In the genomic region with DNA sequence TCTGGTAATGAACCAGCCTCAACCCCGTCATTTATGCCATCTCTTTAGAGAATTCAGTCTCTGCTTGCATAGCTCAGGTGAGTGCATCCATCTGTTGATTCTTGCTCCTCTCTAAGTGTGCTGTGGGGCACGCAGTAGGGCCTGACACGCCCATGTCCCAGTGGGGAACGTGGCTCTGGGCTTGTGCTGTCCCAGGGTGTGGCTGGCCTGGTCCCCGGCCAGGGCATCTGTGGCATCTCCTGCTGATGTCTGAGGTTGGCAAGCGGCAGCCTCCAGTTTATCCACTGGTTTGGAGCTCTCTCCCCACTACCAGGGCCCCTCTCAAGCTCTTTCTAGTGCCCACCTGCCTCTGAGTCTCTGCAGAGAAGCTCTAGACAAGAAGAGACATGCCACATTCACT, we compare ENCODE assay signal across 18 cellular contexts.
"Had no signal": no experiment of that assay in that cellular context is flagged by ENCODE, and none has a peak within 500 bp of the region (broad histone marks: within the 10 kb centered on the region; RNA-seq: fewer than 3 reads in every experiment).

No MANE protein-coding gene starts in this region.

- H3K4me3 ChIP-seq: body of pancreas, dorsolateral prefrontal cortex, gastrocnemius medialis, left lung, stomach had no signal

- H3K27ac ChIP-seq: body of pancreas, dorsolateral prefrontal cortex, gastrocnemius medialis, left lung, stomach had no signal

- H3K36me3 ChIP-seq: gastrocnemius medialis, left lung, stomach had no signal

- H3K27me3 ChIP-seq: body of pancreas, dorsolateral prefrontal cortex, gastrocnemius medialis, left lung, stomach had no signal

- H3K4me1 ChIP-seq: body of pancreas, gastrocnemius medialis, left lung, stomach had no signal

- ATAC-seq: activated CD4-positive, alpha-beta T cell treated with anti-CD3 and anti-CD28 coated beads for 36 hours; activated T-helper 17 cell treated with anti-CD3 and anti-CD28 coated beads, Interleukin-2, amount 50 U/mL, for 72 hours; body of pancreas; gastrocnemius medialis; left lung had no signal

- H3K9me3 ChIP-seq: body of pancreas, gastrocnemius medialis, left lung, stomach had no signal

- FAIRE-seq: TTC549 had no signal

- H3K4me3 Mint-ChIP-seq: activated CD4-positive, alpha-beta T cell treated with anti-CD3 and anti-CD28 coated beads for 36 hours; activated naive CD8-positive, alpha-beta T cell treated with anti-CD3 and anti-CD28 coated beads, Interleukin-2, amount 10 ng/mL, durations not matched to agents 7 days and 5 days; activated T-helper 17 cell treated with anti-CD3 and anti-CD28 coated beads, Interleukin-2, amount 50 U/mL, for 72 hours; T-helper 2 cell treated with Interferon-gamma antibody and Interleukin-4, amounts not matched to agents 5 μg/mL and 100 μg/mL, for 36 hours; type B pancreatic cell had no signal

- H3K27me3 Mint-ChIP-seq: activated CD4-positive, alpha-beta T cell treated with anti-CD3 and anti-CD28 coated beads for 36 hours; activated T-helper 17 cell treated with anti-CD3 and anti-CD28 coated beads, Interleukin-2, amount 50 U/mL, for 72 hours had no signal

- H3K4me1 Mint-ChIP-seq: activated CD4-positive, alpha-beta T cell treated with anti-CD3 and anti-CD28 coated beads for 36 hours had no signal

- H3K9me3 Mint-ChIP-seq: activated naive CD8-positive, alpha-beta T cell treated with anti-CD3 and anti-CD28 coated beads, Interleukin-2, amount 10 ng/mL, durations not matched to agents 7 days and 5 days; activated T-helper 17 cell treated with anti-CD3 and anti-CD28 coated beads, Interleukin-2, amount 50 U/mL, for 72 hours; T-helper 2 cell treated with Interferon-gamma antibody and Interleukin-4, amounts not matched to agents 5 μg/mL and 100 μg/mL, for 36 hours; type B pancreatic cell had no signal

- H3K36me3 Mint-ChIP-seq: type B pancreatic cell had no signal

- H3K27ac Mint-ChIP-seq: activated CD4-positive, alpha-beta T cell treated with anti-CD3 and anti-CD28 coated beads for 36 hours; activated naive CD8-positive, alpha-beta T cell treated with anti-CD3 and anti-CD28 coated beads, Interleukin-2, amount 10 ng/mL, durations not matched to agents 7 days and 5 days; T-helper 2 cell treated with Interferon-gamma antibody and Interleukin-4, amounts not matched to agents 5 μg/mL and 100 μg/mL, for 36 hours; type B pancreatic cell had no signal

- DNase-seq: activated CD4-positive, alpha-beta T cell treated with anti-CD3 and anti-CD28 coated beads for 36 hours; activated CD4-positive, alpha-beta T cell treated with anti-CD3 and anti-CD28 coated beads, Interleukin-2, amount 50 U/mL, for 48 hours; activated naive CD4-positive, alpha-beta T cell; activated naive CD8-positive, alpha-beta T cell treated with anti-CD3 and anti-CD28 coated beads, Interleukin-2, amount 10 ng/mL, durations not matched to agents 7 days and 5 days; activated T-cell treated with anti-CD3 and anti-CD28 coated beads, Interleukin-2, amount 50 U/mL, for 1 hour; amygdala; body of pancreas; caudate nucleus; dorsolateral prefrontal cortex; erythroblast; gastrocnemius medialis; left lung; midbrain; stomach had no signal
